11 cellular contexts compared by ENCODE assay signal in the genomic region with DNA sequence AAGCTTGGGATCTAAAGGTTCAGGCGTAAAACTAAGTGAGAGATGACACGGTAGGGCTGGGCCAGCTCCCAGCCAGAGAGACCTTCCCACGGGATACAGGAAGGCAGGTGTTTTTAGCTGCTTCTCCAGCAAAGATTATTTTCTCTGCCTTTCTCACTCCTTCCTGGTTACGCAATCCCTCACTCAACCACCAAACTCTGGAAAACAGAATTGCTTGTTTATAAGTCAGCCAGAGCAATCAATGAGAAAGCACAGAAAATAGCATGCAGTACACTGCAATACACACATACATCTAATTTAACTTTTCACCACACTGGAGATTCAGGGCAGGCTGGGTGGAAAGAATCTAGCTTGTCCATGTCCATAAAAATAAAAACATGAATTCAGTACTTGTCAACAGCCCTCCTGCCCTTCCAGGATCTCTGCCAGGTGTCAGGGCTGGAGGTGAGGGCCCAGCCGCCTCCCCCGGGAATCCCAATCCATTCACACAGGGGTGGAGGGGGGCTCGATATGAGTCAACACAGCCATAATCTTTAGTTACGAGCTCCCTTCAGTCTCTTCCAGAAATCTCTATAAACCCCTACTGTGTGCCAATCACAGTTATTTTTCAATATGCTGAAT. TPM values are rescaled to one million over a fixed set of nuclear protein-coding genes. Genes with fewer than 3 reads are reported as not detected.
DNase-seq lines count a peak whose midpoint lies in the region; ATAC-seq and TF ChIP-seq lines count a peak whose summit lies in the region.
"Had no signal": no experiment of that assay in that cellular context is flagged by ENCODE, and none has a peak within 500 bp of the region (broad histone marks: within the 10 kb centered on the region; RNA-seq: fewer than 3 reads in every experiment).

No MANE protein-coding gene starts in this region.

- POLR2A ChIA-PET in activated CD8-positive, alpha-beta T cell treated with anti-CD3 and anti-CD28 coated beads for 36 hours (lab: Charles Lee), result interaction anchor here (0.6 to 0.7 kb wide), 2 partner anchors 397 to 661 kb away, joined by 3 to 4 read pairs; no protein-coding TSS in a partner anchor

- no peaks in the 10 kb centered on the region for H3K9me3 Mint-ChIP-seq in activated CD8-positive, alpha-beta T cell treated with anti-CD3 and anti-CD28 coated beads for 36 hours
- H3K9me3 Mint-ChIP-seq: activated naive CD4-positive, alpha-beta T cell treated with anti-CD3 and anti-CD28 coated beads, Interleukin-2, amount 50 U/mL, for 24 hours had no signal

- CTCF ChIA-PET in activated CD8-positive, alpha-beta T cell treated with anti-CD3 and anti-CD28 coated beads for 36 hours (lab: Charles Lee), result no interaction called here

- no peak for ATAC-seq in GM18873 (IDR thresholded peaks at IDR 0.05; ENCODE audit: low FRiP score, unreplicated experiment)
- ATAC-seq in activated CD8-positive, alpha-beta T cell treated with anti-CD3 and anti-CD28 coated beads for 36 hours, result no peak
- no peak for ATAC-seq in HG03521 (IDR thresholded peaks at IDR 0.05; ENCODE audit: unreplicated experiment)
- no peak for ATAC-seq in HG02970 (IDR thresholded peaks at IDR 0.05; ENCODE audit: low FRiP score, unreplicated experiment)
- ATAC-seq: psoas muscle had no signal

- no peaks in the 10 kb centered on the region for H3K27me3 Mint-ChIP-seq in activated CD8-positive, alpha-beta T cell treated with anti-CD3 and anti-CD28 coated beads for 36 hours
- H3K27me3 Mint-ChIP-seq: activated naive CD4-positive, alpha-beta T cell treated with anti-CD3 and anti-CD28 coated beads, Interleukin-2, amount 50 U/mL, for 24 hours had no signal

- H3K36me3 Mint-ChIP-seq in activated CD8-positive, alpha-beta T cell treated with anti-CD3 and anti-CD28 coated beads for 36 hours (ENCODE audit: low read depth), result no peaks in the 10 kb centered on the region
- H3K36me3 Mint-ChIP-seq: activated naive CD4-positive, alpha-beta T cell treated with anti-CD3 and anti-CD28 coated beads, Interleukin-2, amount 50 U/mL, for 24 hours had no signal

- DNase-seq in A172 (ENCODE audit: low spot score) (peak; percentile 50), HT-29 (ENCODE audit: low spot score) (peak; percentile 92), astrocyte of the hippocampus (ENCODE audit: low read depth, low spot score) (peak; percentile 42)
- no peak for DNase-seq in activated CD8-positive, alpha-beta T cell treated with anti-CD3 and anti-CD28 coated beads for 36 hours
- DNase-seq: psoas muscle had no signal

- no peak overlapping the region for H3K4me3 Mint-ChIP-seq in activated CD8-positive, alpha-beta T cell treated with anti-CD3 and anti-CD28 coated beads for 36 hours
- H3K4me3 Mint-ChIP-seq: activated naive CD4-positive, alpha-beta T cell treated with anti-CD3 and anti-CD28 coated beads, Interleukin-2, amount 50 U/mL, for 24 hours had no signal

- peak overlapping the region; percentile 18 for H3K27ac ChIP-seq in layer of hippocampus (ENCODE audit: low read depth, low read length)
- H3K27ac ChIP-seq: BLaER1, psoas muscle had no signal

- intact Hi-C loops in activated CD8-positive, alpha-beta T cell treated with anti-CD3 and anti-CD28 coated beads for 36 hours (cut with micrococcal nuclease), result no loop called here

- H3K4me1 Mint-ChIP-seq in activated CD8-positive, alpha-beta T cell treated with anti-CD3 and anti-CD28 coated beads for 36 hours (ENCODE audit: low read depth), result no peaks in the 10 kb centered on the region
- H3K4me1 Mint-ChIP-seq: activated naive CD4-positive, alpha-beta T cell treated with anti-CD3 and anti-CD28 coated beads, Interleukin-2, amount 50 U/mL, for 24 hours had no signal

- no peak for TF ChIP-seq CTCF in activated CD8-positive, alpha-beta T cell treated with anti-CD3 and anti-CD28 coated beads for 36 hours (IDR thresholded peaks at IDR 0.05)

- H3K27me3 ChIP-seq in layer of hippocampus (ENCODE audit: control insufficient read depth, insufficient read depth, low read length), result no peaks in the 10 kb centered on the region
- H3K27me3 ChIP-seq: BLaER1 had no signal

- H3K27ac Mint-ChIP-seq in activated CD8-positive, alpha-beta T cell treated with anti-CD3 and anti-CD28 coated beads for 36 hours, result no peak overlapping the region
- H3K27ac Mint-ChIP-seq: activated naive CD4-positive, alpha-beta T cell treated with anti-CD3 and anti-CD28 coated beads, Interleukin-2, amount 50 U/mL, for 24 hours had no signal

RNA-seq across cellular contexts. Expression of a gene that starts 12.2 kb away (rescaled TPM):
- 17.4 and 23.0 TPM in 2 replicates for total RNA-seq in A172 (2014; rRNA removed; shearing (Covaris generic))
- total RNA-seq in HT-29 (2014; rRNA removed; shearing (Covaris generic)), result 89.9 and 102 TPM in 2 replicates
- total RNA-seq in activated CD8-positive, alpha-beta T cell treated with anti-CD3 and anti-CD28 coated beads for 36 hours, result 1 to 10 TPM; 4.9 to 5.3 TPM

RNA-seq across cellular contexts. Expression of a gene that starts 28.5 kb away (rescaled TPM):
- 6.5 and 8.0 TPM in 2 replicates for total RNA-seq in A172 (2014; rRNA removed; shearing (Covaris generic))
- 10.8 and 13.6 TPM in 2 replicates for total RNA-seq in HT-29 (2014; rRNA removed; shearing (Covaris generic))
- total RNA-seq in activated CD8-positive, alpha-beta T cell treated with anti-CD3 and anti-CD28 coated beads for 36 hours, result 1 to 10 TPM; 8.7 to 9.6 TPM
